Comparison of ENCODE assay signal across 8 cellular contexts in genomic region chr16:3501783-3502400, GRCh38. TPM values are rescaled to one million over a fixed set of nuclear protein-coding genes. Genes with fewer than 3 reads are reported as not detected.
A peak's percentile ranks its signal among the peaks of the same experiment; 100 is the strongest.
DNase-seq lines count a peak whose midpoint lies in the region; TF ChIP-seq lines count a peak whose summit lies in the region.

No MANE protein-coding gene starts in this region.

- no peaks in the 10 kb centered on the region for H3K4me1 ChIP-seq in HEK293 (ENCODE audit: control insufficient read depth, insufficient read depth, low read length)
- H3K4me1 ChIP-seq in mucosa of rectum (ENCODE audit: control insufficient read depth in 2 of 2, insufficient read depth in 2 of 2, low read length in 2 of 2), result peaks cover 4 to 8% of the 10 kb centered on the region in 2 donors

- H3K27me3 Mint-ChIP-seq in brain, result peaks cover 9% of the 10 kb centered on the region

- H3K4me1 Mint-ChIP-seq in brain, result peaks cover 20% of the 10 kb centered on the region

- H3K9ac ChIP-seq in mucosa of rectum (ENCODE audit: low read depth in 1 of 2, low read length in 2 of 2), result peak overlapping the region in 1 of 2 donors; percentile 76

- TF ChIP-seq CTCF in AG04449 (IDR thresholded peaks at IDR 0.05; ENCODE audit: insufficient read depth, low read length, missing control alignments), result no peak
- no peak for TF ChIP-seq CTCF in HEK293 (tag by site-specific recombination; IDR thresholded peaks at IDR 0.05)
- TF ChIP-seq CTCF in brain (conservative IDR thresholded peaks at IDR 0.05), result no peak

- peaks cover 0 to 4% (median 0%) of the 10 kb centered on the region in 5 experiments for H3K9me3 Mint-ChIP-seq in brain

- CTCF ChIA-PET in AG04449 (lab: Yijun Ruan, JAX), result interaction anchor here (0.7 to 3.1 kb wide), 8 partner anchors 8 to 318 kb away, joined by 3 to 14 read pairs (median 4); no protein-coding TSS in a partner anchor
- CTCF ChIA-PET in HEK293 (lab: Yijun Ruan, JAX), result interaction anchor here (0.6 to 0.7 kb wide), 2 partner anchors 106 to 294 kb away, joined by 3 read pairs; no protein-coding TSS in a partner anchor

- peak overlapping the region; percentile 85 to 97 (median 95) for H3K27ac Mint-ChIP-seq in brain

- POLR2A ChIA-PET in AG04449 (lab: Yijun Ruan, JAX) (no interaction called here), HEK293 (lab: Yijun Ruan, JAX) (no interaction called here)

- H3K4me3 Mint-ChIP-seq in brain, result peak overlapping the region; percentile 93 to 99 (median 97)

- H3K27me3 ChIP-seq in mucosa of rectum (ENCODE audit: control insufficient read depth in 2 of 2, insufficient read depth in 2 of 2, low read length in 2 of 2), result no peaks in the 10 kb centered on the region

- H3K36me3 Mint-ChIP-seq in brain, result peaks cover 21% of the 10 kb centered on the region

- DNase-seq in AG04449 (ENCODE audit: low read depth, low spot score), result no peak
- DNase-seq in stimulated activated naive CD4-positive, alpha-beta T cell (lab: John Stamatoyannopoulos, UW), result no peak
- DNase-seq in SW480 (ENCODE audit: low spot score), result no peak
- no peak for DNase-seq in C1 segment of cervical spinal cord (lab: John Stamatoyannopoulos, UW)
- DNase-seq in SHP77 treated with DMSO at 0.1 percent for 48 hours (lab: John Stamatoyannopoulos, UW), result no peak

- H3K4me3 ChIP-seq in AG04449 (ENCODE audit: low read depth, low read length), result peak overlapping the region; percentile 89
- peak overlapping the region; percentile 85; the same call in 1 of the 2 replicates for H3K4me3 ChIP-seq in HEK293 (ENCODE audit: low read depth, low read length)
- H3K4me3 ChIP-seq in mucosa of rectum (ENCODE audit: low read length in 2 of 2), result peak overlapping the region; percentile 90 to 93

- H3K9me3 ChIP-seq in HEK293 (ENCODE audit: control insufficient read depth, insufficient read depth, low read depth, low read length) (no peaks in the 10 kb centered on the region), mucosa of rectum (ENCODE audit: control insufficient read depth in 2 of 2, low read length in 2 of 2) (no peaks in the 10 kb centered on the region)

- peaks cover 13 to 18% of the 10 kb centered on the region in 2 experiments; a peak in 2 of 3 replicates for H3K36me3 ChIP-seq in HEK293 (ENCODE audit: control insufficient read depth in 2 of 2, insufficient read depth in 1 of 2, low read length in 2 of 2)
- H3K36me3 ChIP-seq in mucosa of rectum (ENCODE audit: control insufficient read depth in 2 of 2, insufficient read depth in 2 of 2, low read length in 2 of 2), result peaks cover 5 to 9% of the 10 kb centered on the region in 2 donors

- H3K27ac ChIP-seq in HEK293 (ENCODE audit: extremely low read depth, low read depth, low read length) (no peak overlapping the region), mucosa of rectum (ENCODE audit: low read depth in 2 of 2, low read length in 2 of 2) (no peak overlapping the region)

TF ChIP-seq in HEK293, 187 proteins besides CTCF, POLR2A, EP300 and RAD21 (continues in another document):
- TF ChIP-seq ZSCAN4 (tag by site-specific recombination; IDR thresholded peaks at IDR 0.05) (no peak), ZBTB10 (tag by site-specific recombination; IDR thresholded peaks at IDR 0.05) (no peak), HOXD13 (CRISPR knock-in tag; IDR thresholded peaks at IDR 0.05; ENCODE audit: borderline replicate concordance) (no peak), ZNF645 (tag by site-specific recombination; IDR thresholded peaks at IDR 0.05) (no peak), ZNF548 (tag by site-specific recombination; IDR thresholded peaks at IDR 0.05) (no peak), ZNF555 (tag by site-specific recombination; conservative IDR thresholded peaks at IDR 0.05) (no peak), ZBTB8A (tag by site-specific recombination; IDR thresholded peaks at IDR 0.05) (no peak), ZNF239 (tag by site-specific recombination; IDR thresholded peaks at IDR 0.05) (no peak), ZNF791 (tag by site-specific recombination; IDR thresholded peaks at IDR 0.05) (no peak), SALL2 (tag by site-specific recombination; IDR thresholded peaks at IDR 0.05; ENCODE audit: borderline replicate concordance) (no peak), ZNF623 (tag by site-specific recombination; IDR thresholded peaks at IDR 0.05) (no peak), ZBTB17 (tag by site-specific recombination; IDR thresholded peaks at IDR 0.05) (no peak), ZNF169 (tag by site-specific recombination; IDR thresholded peaks at IDR 0.05) (no peak), ZSCAN18 (tag by site-specific recombination; IDR thresholded peaks at IDR 0.05) (no peak), ZSCAN23 (tag by site-specific recombination; IDR thresholded peaks at IDR 0.05) (no peak), ZNF184 (tag by site-specific recombination; IDR thresholded peaks at IDR 0.05) (no peak), GLI4 (tag by site-specific recombination; IDR thresholded peaks at IDR 0.05) (no peak)

RNA-seq across cellular contexts. Expression of gene CLUAP1, which starts 1.1 kb away (rescaled TPM):
- polyA plus RNA-seq in brain (ENCODE audit: insufficient read depth, low read depth, low replicate concordance), result 29.2 TPM

RNA-seq across cellular contexts. Expression of gene C16orf90, which starts 6.6 kb away (rescaled TPM):
- polyA plus RNA-seq in brain (ENCODE audit: insufficient read depth, low read depth, low replicate concordance), result not detected

RNA-seq across cellular contexts. Expression of gene NAA60, which starts 58.4 kb away (rescaled TPM):
- polyA plus RNA-seq in brain (ENCODE audit: insufficient read depth, low read depth, low replicate concordance), result 64.4 TPM

RNA-seq across cellular contexts. Expression of gene ZNF597, which starts 58.6 kb away (rescaled TPM):
- polyA plus RNA-seq in brain (ENCODE audit: insufficient read depth, low read depth, low replicate concordance), result 0.78 TPM
